7 cellular contexts compared by ENCODE assay signal in genomic region chr21:44456207-44456914, GRCh38. TPM values are rescaled to one million over a fixed set of nuclear protein-coding genes. Genes with fewer than 3 reads are reported as not detected.
DNase-seq lines count a peak whose midpoint lies in the region; ATAC-seq, FAIRE-seq and TF ChIP-seq lines count a peak whose summit lies in the region.

No MANE protein-coding gene starts in this region.

- H3K4me1 ChIP-seq in HUES48 (ENCODE audit: control insufficient read depth, insufficient read depth, low read length) (no peaks in the 10 kb centered on the region), astrocyte (ENCODE audit: insufficient read depth, low read length) (no peaks in the 10 kb centered on the region), left lung (peaks cover 5 to 13% of the 10 kb centered on the region in 2 donors), stomach (peaks cover 6 to 30% (median 25%) of the 10 kb centered on the region in 4 donors)

- H3K27me3 ChIP-seq in HUES48 (ENCODE audit: control insufficient read depth, insufficient read depth, low read length) (peaks cover 5% of the 10 kb centered on the region; the same call in 1 of the 2 replicates), astrocyte (ENCODE audit: insufficient read depth, low read length) (peaks cover 2% of the 10 kb centered on the region), left lung (peaks cover 0 to 26% of the 10 kb centered on the region in 2 donors), stomach (no peaks in the 10 kb centered on the region)

- no peak for TF ChIP-seq CTCF in astrocyte (IDR thresholded peaks at IDR 0.05; ENCODE audit: insufficient read depth, low read depth, low read length)
- no peak for TF ChIP-seq CTCF in left lung (IDR thresholded peaks at IDR 0.05)
- no peak for TF ChIP-seq CTCF in stomach (IDR thresholded peaks at IDR 0.05)

- H3K9me3 ChIP-seq in HUES48 (ENCODE audit: control insufficient read depth, insufficient read depth, low read length) (no peaks in the 10 kb centered on the region), astrocyte (ENCODE audit: insufficient read depth, low read depth, low read length) (no peaks in the 10 kb centered on the region), left lung (peaks cover 0 to 3% of the 10 kb centered on the region in 2 donors), stomach (peaks cover 0 to 10% (median 8%) of the 10 kb centered on the region in 4 donors)

- no peaks in the 10 kb centered on the region for H3K36me3 ChIP-seq in HUES48 (ENCODE audit: control insufficient read depth, insufficient read depth, low read length)
- no peaks in the 10 kb centered on the region for H3K36me3 ChIP-seq in astrocyte (ENCODE audit: insufficient read depth, low read length)
- no peaks in the 10 kb centered on the region for H3K36me3 ChIP-seq in left lung
- peaks cover 0 to 9% (median 3%) of the 10 kb centered on the region in 4 donors for H3K36me3 ChIP-seq in stomach

- no peak for FAIRE-seq in astrocyte (lab: Jason Lieb, UNC)

- H3K36me3 Mint-ChIP-seq in astrocyte (ENCODE audit: low read depth, unreplicated experiment) = no peaks in the 10 kb centered on the region

- H3K27ac ChIP-seq in HUES48 (ENCODE audit: low read depth, low read length) = no peak overlapping the region
- H3K27ac ChIP-seq in astrocyte (ENCODE audit: low read depth, low read length) = no peak overlapping the region
- no peak overlapping the region for H3K27ac ChIP-seq in left lung
- H3K27ac ChIP-seq in stomach = peak overlapping the region in 2 of 5 donors; percentile 71 to 85

- peaks cover 4% of the 10 kb centered on the region for H3K9me3 Mint-ChIP-seq in astrocyte (ENCODE audit: unreplicated experiment)

- ATAC-seq in left lung = no peak
- no peak for ATAC-seq in left colon

- intact Hi-C loops in left lung (cut with DNase I) (no loop called here), stomach (cut with DNase I; ENCODE audit: low total_unique reads) (no loop called here), left colon (cut with DNase I, micrococcal nuclease) (no loop called here)

- TF ChIP-seq EP300 in stomach (IDR thresholded peaks at IDR 0.05) = no peak

- no peak overlapping the region for H3K27ac Mint-ChIP-seq in astrocyte (ENCODE audit: unreplicated experiment)

- H3K4me3 Mint-ChIP-seq in astrocyte (ENCODE audit: unreplicated experiment) = peak overlapping the region; percentile 83

- H3K4me2 ChIP-seq in astrocyte (ENCODE audit: low read length) = peak overlapping the region; percentile 85

- DNase-seq in astrocyte (ENCODE audit: low read depth) (no peak), left lung (peak in 1 of 2 donors; percentile 80), stomach (no peak), left colon (no peak), HuH-7 (ENCODE audit: low spot score) (no peak), nucleus accumbens (lab: John Stamatoyannopoulos, UW) (no peak)

- H3K9ac ChIP-seq in HUES48 (ENCODE audit: low read depth, low read length) (no peak overlapping the region), astrocyte (ENCODE audit: low read length) (no peak overlapping the region)

- peak overlapping the region; percentile 77 for H2AFZ ChIP-seq in astrocyte (ENCODE audit: low read depth, low read length)

- H3K4me3 ChIP-seq in HUES48 (ENCODE audit: low read depth, low read length) (peak overlapping the region; percentile 64), astrocyte (ENCODE audit: insufficient read depth, low read depth, low read length) (no peak overlapping the region), left lung (peak overlapping the region; percentile 73 to 83), stomach (peak overlapping the region; percentile 72 to 91 (median 84))

- TF ChIP-seq POLR2A in stomach (IDR thresholded peaks at IDR 0.05) = no peak

- H3K4me1 Mint-ChIP-seq in astrocyte (ENCODE audit: low read depth, unreplicated experiment) = no peaks in the 10 kb centered on the region

- 69 to 80% (median 75%) methylated on average over 11 to 36 of the region's 36 CpGs for WGBS in stomach, 5 donors

- no peaks in the 10 kb centered on the region for H3K79me2 ChIP-seq in astrocyte (ENCODE audit: insufficient read depth, low read length)

- no peaks in the 10 kb centered on the region for H4K20me1 ChIP-seq in astrocyte (ENCODE audit: insufficient read depth, low read length)

- H3K27me3 Mint-ChIP-seq in astrocyte (ENCODE audit: low read depth, unreplicated experiment) = peaks cover 15% of the 10 kb centered on the region

RNA-seq across cellular contexts. Expression of gene LRRC3, which starts 1.1 kb away (rescaled TPM):
- total RNA-seq in astrocyte = 5.2 and 5.6 TPM in 2 replicates
- 1 to 10 TPM; 2.4 to 5.7 TPM for total RNA-seq in left lung
- total RNA-seq in stomach = 1 to 10 TPM; 1.2 to 8.0 (median 5.5) TPM
- 1 to 10 TPM in 2 of 3 donors, under 1 TPM in 1; 0.76 to 1.3 (median 1.3) TPM for polyA plus RNA-seq in stomach
- total RNA-seq in left colon = 1 to 10 TPM; 2.5 to 3.5 TPM
